In genomic region chr20:24643731-24644130, GRCh38 we compare ENCODE assay signal across 27 cellular contexts.
"Had no signal": no experiment of that assay in that cellular context is flagged by ENCODE, and none has a peak within 500 bp of the region (broad histone marks: within the 10 kb centered on the region; RNA-seq: fewer than 3 reads in every experiment).

No MANE protein-coding gene starts in this region.

- H3K27me3 ChIP-seq: brain microvascular endothelial cell, MG63, SJCRH30 had no signal

- H3K27ac ChIP-seq: brain microvascular endothelial cell, SJCRH30, SK-N-MC had no signal

- H3K4me3 ChIP-seq: MG63, SJCRH30, SK-N-MC had no signal

- ATAC-seq: activated CD8-positive, alpha-beta T cell treated with anti-CD3 and anti-CD28 coated beads, Interleukin-2, amount 10 ng/mL, durations not matched to agents 7 days and 5 days; Panc1 had no signal

- H3K9me3 ChIP-seq: MG63 had no signal

- H3K36me3 ChIP-seq: brain microvascular endothelial cell, MG63, SJCRH30 had no signal

- H3K4me1 ChIP-seq: SJCRH30 had no signal

- DNase-seq: activated CD4-positive, alpha-beta T cell treated with anti-CD3 and anti-CD28 coated beads, Interleukin-2, amount 10 ng/mL, durations not matched to agents 7 days and 5 days; activated CD4-positive, alpha-beta T cell treated with anti-CD3 and anti-CD28 coated beads, Interleukin-2, amount 50 U/mL, for 48 hours; activated CD8-positive, alpha-beta T cell treated with anti-CD3 and anti-CD28 coated beads, Interleukin-2, amount 10 ng/mL, durations not matched to agents 7 days and 5 days; activated gamma-delta T cell; activated naive CD4-positive, alpha-beta T cell treated with Interleukin-2 at 50 U/mL for 16 hours; activated T-cell treated with anti-CD3 and anti-CD28 coated beads, Interleukin-2, amount 50 U/mL, for 24 hours; amniotic stem cell; aorta; brain microvascular endothelial cell; central memory CD4-positive, alpha-beta T cell; Kasumi-1; KG1; MG63; NCI-H1048; NCI-H1105 treated with DMSO at 0.1 percent for 48 hours; NCI-H1436; NCI-H1694; NCI-H1930; NCI-H2081 treated with DMSO at 0.1 percent for 48 hours; NCI-H226; NCI-H446 treated with DMSO at 0.1 percent for 48 hours; NCI-H524; NCI-H69; SHP77; SJCRH30 had no signal
